8 cellular contexts compared by ENCODE assay signal in the genomic region with DNA sequence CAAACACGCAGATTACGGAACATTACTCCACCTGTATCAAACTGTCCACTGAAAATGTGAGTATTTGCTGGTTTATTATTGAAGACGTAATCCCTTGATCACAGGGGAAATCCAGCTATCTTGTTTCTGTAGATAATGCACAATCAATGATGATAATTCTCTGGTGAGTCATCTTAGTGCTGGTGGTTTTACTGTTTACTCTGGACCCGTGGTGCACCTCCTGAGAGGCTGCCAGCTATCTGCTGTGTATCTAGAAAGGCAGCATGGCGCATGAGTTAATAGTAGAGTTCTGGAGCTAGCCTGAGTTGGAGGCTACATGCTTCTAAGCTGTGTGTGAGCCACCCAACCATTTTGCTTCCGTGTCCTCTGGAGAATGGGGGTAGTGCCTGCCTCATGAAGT. TPM values are rescaled to one million over a fixed set of nuclear protein-coding genes. Genes with fewer than 3 reads are reported as not detected.
A peak's percentile ranks its signal among the peaks of the same experiment; 100 is the strongest.
DNase-seq lines count a peak whose midpoint lies in the region; ATAC-seq, FAIRE-seq and TF ChIP-seq lines count a peak whose summit lies in the region.

No MANE protein-coding gene starts in this region.

- ATAC-seq in HG03565 (IDR thresholded peaks at IDR 0.05; ENCODE audit: unreplicated experiment) (peak; percentile 35), GM21360 (IDR thresholded peaks at IDR 0.05; ENCODE audit: unreplicated experiment) (no peak), HG02938 (IDR thresholded peaks at IDR 0.05; ENCODE audit: unreplicated experiment) (no peak)

- peaks cover 41 to 66% (median 47%) of the 10 kb centered on the region in 4 donors for H3K4me1 Mint-ChIP-seq in CD4-positive, alpha-beta memory T cell

- H3K27ac ChIP-seq in CD4-positive, alpha-beta memory T cell (ENCODE audit: low read depth, low read length), result peak overlapping the region; percentile 68

- H3K4me3 ChIP-seq in CD4-positive, alpha-beta memory T cell (ENCODE audit: low read length in 2 of 2), result peak overlapping the region in 1 of 2 donors; percentile 25

- FAIRE-seq in D721Med (lab: Jason Lieb, UNC), result no peak

- no peaks in the 10 kb centered on the region for H3K27me3 Mint-ChIP-seq in CD4-positive, alpha-beta memory T cell

- TF ChIP-seq CTCF in D721Med (IDR thresholded peaks at IDR 0.05; ENCODE audit: insufficient read depth, missing control alignments), result no peak

- intact Hi-C loops in CD4-positive, alpha-beta memory T cell (cut with micrococcal nuclease), result loop anchor here (1.0 kb wide), 1 partner anchor 17 kb away; a partner anchor contains a TSS

- no peaks in the 10 kb centered on the region for H3K36me3 ChIP-seq in CD4-positive, alpha-beta memory T cell (ENCODE audit: insufficient read depth, low read length)

- peaks cover 55% of the 10 kb centered on the region for H3K4me1 ChIP-seq in CD4-positive, alpha-beta memory T cell (ENCODE audit: insufficient read depth, low read length)

- H3K27ac Mint-ChIP-seq in CD4-positive, alpha-beta memory T cell, result peak overlapping the region; percentile 86 to 96 (median 92)

- no peaks in the 10 kb centered on the region for H3K27me3 ChIP-seq in CD4-positive, alpha-beta memory T cell (ENCODE audit: insufficient read depth, low read length)

- DNase-seq in CD4-positive, alpha-beta memory T cell, result peak; percentile 52 to 88 (median 59)
- DNase-seq in activated T-cell treated with anti-CD3 and anti-CD28 coated beads, Interleukin-2, amount 50 U/mL, for 48 hours, result peak; percentile 45 to 56
- DNase-seq in kidney glomerular epithelial cell (lab: John Stamatoyannopoulos, UW), result peak; percentile 38
- no peak for DNase-seq in NCI-H446 treated with DMSO at 0.1 percent for 48 hours (lab: John Stamatoyannopoulos, UW)
- DNase-seq in D721Med (ENCODE audit: insufficient read length, low spot score), result no peak

- CTCF ChIA-PET in CD4-positive, alpha-beta memory T cell (lab: Charles Lee; ENCODE audit: partially characterized antibody), result interaction anchor here (0.6 to 2.1 kb wide), 3 partner anchors 10 to 48 kb away, joined by 3 to 9 read pairs (median 3); no protein-coding TSS in a partner anchor

- H3K9me3 ChIP-seq in CD4-positive, alpha-beta memory T cell (ENCODE audit: control insufficient read depth in 1 of 2, low read length in 2 of 2), result no peaks in the 10 kb centered on the region

- peak overlapping the region in 7 of 8 donors; percentile 37 to 79 (median 75) for H3K4me3 Mint-ChIP-seq in CD4-positive, alpha-beta memory T cell

- no peaks in the 10 kb centered on the region for H3K9me3 Mint-ChIP-seq in CD4-positive, alpha-beta memory T cell

- H3K36me3 Mint-ChIP-seq in CD4-positive, alpha-beta memory T cell, result no peaks in the 10 kb centered on the region

- POLR2A ChIA-PET in CD4-positive, alpha-beta memory T cell (lab: Charles Lee; ENCODE audit: partially characterized antibody), result interaction anchor here (0.8 to 8.2 kb wide), 8 partner anchors 18 to 196 kb away, joined by 3 to 178 read pairs (median 6); a partner anchor contains a TSS

RNA-seq across cellular contexts. Expression of a gene that starts 6.5 kb away (rescaled TPM):
- 1 to 10 TPM; 5.4 to 7.7 TPM for total RNA-seq in CD4-positive, alpha-beta memory T cell
- 1 to 10 TPM in 1 of 2 donors, under 1 TPM in 1; 0.20 to 1.2 TPM for polyA plus RNA-seq in CD4-positive, alpha-beta memory T cell

RNA-seq across cellular contexts. Expression of a gene that starts 17.0 kb away (rescaled TPM):
- total RNA-seq in CD4-positive, alpha-beta memory T cell, result 10 to 100 TPM; 11.5 to 11.7 TPM
- 10 to 100 TPM; 10.0 to 10.3 TPM for polyA plus RNA-seq in CD4-positive, alpha-beta memory T cell

RNA-seq across cellular contexts. Expression of a gene that starts 36.7 kb away (rescaled TPM):
- total RNA-seq in CD4-positive, alpha-beta memory T cell, result 100 to 1,000 TPM; 225 to 227 TPM
- 10 to 100 TPM; 53.6 to 84.8 TPM for polyA plus RNA-seq in CD4-positive, alpha-beta memory T cell

Comparison
In these comparisons a context has a peak if more than half of its experiments do, and no peak if none do; other contexts are left out.
1. DNase-seq: peak in CD4-positive, alpha-beta memory T cell (5 of 5), activated T-cell treated with anti-CD3 and anti-CD28 coated beads, Interleukin-2, amount 50 U/mL, for 48 hours (2 of 2) and kidney glomerular epithelial cell (single experiment); none in NCI-H446 treated with DMSO at 0.1 percent for 48 hours (single experiment) and D721Med (single experiment).